1 cellular context compared by ENCODE assay signal in the genomic region with DNA sequence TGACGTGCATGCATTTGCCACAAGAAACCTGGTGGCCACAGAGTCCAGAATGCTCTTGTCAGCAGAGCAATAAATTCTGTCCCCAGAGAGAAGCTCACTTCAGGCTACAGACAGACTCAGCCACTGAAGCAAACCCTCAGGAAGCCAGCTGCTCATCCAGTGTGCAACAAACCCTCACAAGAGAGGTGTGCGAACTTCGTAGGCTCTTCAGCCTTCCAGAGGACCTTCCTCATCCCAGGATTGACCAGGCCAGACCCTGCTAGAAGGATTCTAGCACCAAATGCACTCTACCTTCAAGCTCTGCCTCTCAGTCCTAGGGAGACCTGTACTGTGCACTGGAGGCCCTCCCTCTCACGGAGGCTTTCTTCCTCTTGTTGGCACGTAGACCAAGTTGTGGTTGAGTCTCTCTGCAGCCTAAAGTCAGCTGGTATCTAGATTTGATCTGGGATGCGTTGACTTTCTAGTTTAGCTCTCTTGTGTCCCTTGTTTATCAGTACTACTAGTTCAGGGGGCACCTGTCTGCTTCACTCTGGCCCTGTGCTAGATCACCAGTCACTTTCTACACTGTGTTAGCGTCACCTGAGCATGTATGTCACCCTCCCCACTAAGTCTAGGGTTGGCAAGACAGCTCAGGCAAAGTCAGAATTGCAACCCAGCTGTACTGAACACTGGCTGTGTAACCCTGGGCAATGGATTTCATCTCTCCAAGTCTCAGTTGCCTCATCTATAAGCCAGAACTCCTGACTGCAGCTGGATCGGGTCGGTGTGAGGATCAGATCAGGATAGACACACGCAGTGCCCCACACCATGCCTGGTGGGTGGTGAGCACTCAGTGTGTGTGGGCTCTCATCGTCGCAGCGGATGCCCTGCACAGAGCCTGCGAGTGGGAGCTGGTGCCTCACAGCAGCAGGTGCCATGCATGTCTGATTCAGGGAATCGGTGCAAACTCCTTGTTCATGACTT.
TF ChIP-seq lines count a peak whose summit lies in the region.

No MANE protein-coding gene starts in this region.

TF ChIP-seq in H1, 55 proteins besides CTCF, POLR2A, EP300 and RAD21:
- TF ChIP-seq RNF2 (IDR thresholded peaks at IDR 0.05; ENCODE audit: borderline replicate concordance, low read depth, low read length, missing control alignments, poor library complexity, severe bottlenecking): no peak
- TF ChIP-seq ZNF274 (IDR thresholded peaks at IDR 0.05; ENCODE audit: borderline replicate concordance, extremely low read depth, low read length): no peak
- no peak for TF ChIP-seq PHF8 (conservative IDR thresholded peaks at IDR 0.05; ENCODE audit: low read depth, low read length)
- TF ChIP-seq ASH2L (IDR thresholded peaks at IDR 0.05; ENCODE audit: low read length): no peak
